ENCODE assay signal across 21 cellular contexts in genomic region chr4:168540865-168541607, GRCh38. TPM values are rescaled to one million over a fixed set of nuclear protein-coding genes. Genes with fewer than 3 reads are reported as not detected.
DNase-seq lines count a peak whose midpoint lies in the region; ATAC-seq, FAIRE-seq and TF ChIP-seq lines count a peak whose summit lies in the region.
"Had no signal": no experiment of that assay in that cellular context is flagged by ENCODE, and none has a peak within 500 bp of the region (broad histone marks: within the 10 kb centered on the region; RNA-seq: fewer than 3 reads in every experiment).

No MANE protein-coding gene starts in this region.

- H3K27me3 ChIP-seq in SJSA1 (replicated peaks) (no peaks in the 10 kb centered on the region), skeletal muscle satellite cell (ENCODE audit: control insufficient read depth, insufficient read depth, low read length) (no peaks in the 10 kb centered on the region), aorta (ENCODE audit: control insufficient read depth in 1 of 2, insufficient read depth in 2 of 2, low read length in 1 of 2) (no peaks in the 10 kb centered on the region)
- H3K27me3 ChIP-seq: BLaER1, esophagus muscularis mucosa, heart right ventricle, ovary, thyroid gland had no signal

- no peak for TF ChIP-seq CTCF in HFFc6 (IDR thresholded peaks at IDR 0.05)

- peaks cover 57% of the 10 kb centered on the region for H3K4me1 Mint-ChIP-seq in HFFc6 (ENCODE audit: low read depth)
- H3K4me1 Mint-ChIP-seq: activated T-helper 17 cell treated with anti-CD3 and anti-CD28 coated beads, Interleukin-2, amount 50 U/mL, for 72 hours had no signal

- WGBS in aorta, 2 donors: 92 to 93% methylated on average over 9 of the region's 9 CpGs

- ATAC-seq in aorta (ENCODE audit: low FRiP score): no peak
- ATAC-seq: GM23338, right lobe of liver had no signal

- no peaks in the 10 kb centered on the region for H3K36me3 Mint-ChIP-seq in HFFc6 (ENCODE audit: low read depth)

- peak overlapping the region; percentile 84 for H3K4me3 Mint-ChIP-seq in HFFc6
- H3K4me3 Mint-ChIP-seq: GM23338 had no signal

- H3K9me3 ChIP-seq in SJSA1 (replicated peaks) (no peaks in the 10 kb centered on the region), skeletal muscle satellite cell (replicated peaks; ENCODE audit: low read length) (no peaks in the 10 kb centered on the region), aorta (ENCODE audit: control insufficient read depth, low read length) (no peaks in the 10 kb centered on the region)
- H3K9me3 ChIP-seq: BLaER1, esophagus muscularis mucosa, heart right ventricle, ovary, right lobe of liver, thyroid gland had no signal

- peak overlapping the region; percentile 66 for H3K4me2 ChIP-seq in skeletal muscle satellite cell (ENCODE audit: low read length)
- H3K4me2 ChIP-seq: BLaER1, GM23338 had no signal

- no peak overlapping the region for H3K4me3 ChIP-seq in SJSA1
- peak overlapping the region; percentile 43 for H3K4me3 ChIP-seq in skeletal muscle satellite cell (ENCODE audit: low read length)
- no peak overlapping the region for H3K4me3 ChIP-seq in aorta (ENCODE audit: low read length in 2 of 2)
- H3K4me3 ChIP-seq: BLaER1, esophagus muscularis mucosa, GM23338, heart right ventricle, lung, ovary, right lobe of liver, thyroid gland had no signal

- no peaks in the 10 kb centered on the region for H3K9me3 Mint-ChIP-seq in HFFc6
- H3K9me3 Mint-ChIP-seq: activated T-helper 17 cell treated with anti-CD3 and anti-CD28 coated beads, Interleukin-2, amount 50 U/mL, for 72 hours; GM23338 had no signal

- FAIRE-seq in RCC 7860 (lab: Jason Lieb, UNC): no peak
- FAIRE-seq: islet of Langerhans had no signal

- intact Hi-C loops in aorta (cut with DNase I): no loop called here

- H3K36me3 ChIP-seq in SJSA1: no peaks in the 10 kb centered on the region
- no peaks in the 10 kb centered on the region for H3K36me3 ChIP-seq in skeletal muscle satellite cell (ENCODE audit: insufficient read depth, low read length)
- H3K36me3 ChIP-seq in aorta (ENCODE audit: control insufficient read depth in 1 of 2, insufficient read depth in 2 of 2, low read length in 1 of 2): no peaks in the 10 kb centered on the region
- H3K36me3 ChIP-seq: BLaER1, esophagus muscularis mucosa, heart right ventricle, ovary, right lobe of liver, thyroid gland had no signal

- peak overlapping the region; percentile 77 for H3K9ac ChIP-seq in skeletal muscle satellite cell (ENCODE audit: low read depth, low read length)
- H3K9ac ChIP-seq: BLaER1 had no signal

- H3K27ac Mint-ChIP-seq in HFFc6: peak overlapping the region; percentile 92
- H3K27ac Mint-ChIP-seq: activated T-helper 17 cell treated with anti-CD3 and anti-CD28 coated beads, Interleukin-2, amount 50 U/mL, for 72 hours had no signal

- H3K27ac ChIP-seq in SJSA1 (peak overlapping the region; percentile 83), aorta (ENCODE audit: low read depth in 1 of 2, low read length in 2 of 2) (no peak overlapping the region)
- H3K27ac ChIP-seq: BLaER1, esophagus muscularis mucosa, ovary, right lobe of liver, thyroid gland had no signal

- H3K27me3 Mint-ChIP-seq in HFFc6 (ENCODE audit: insufficient read depth): no peaks in the 10 kb centered on the region; the same call in 1 of the 2 replicates

- peak; percentile 11 for DNase-seq in HFFc6
- peak in 1 of 2 experiments; percentile 63 for DNase-seq in SJSA1 (ENCODE audit: low read depth in 1 of 2, low spot score in 2 of 2)
- DNase-seq in fibroblast of gingiva (ENCODE audit: low read depth): peak; percentile 87
- no peak for DNase-seq in RCC 7860 (ENCODE audit: low spot score)
- no peak for DNase-seq in aorta
- DNase-seq in A172 (ENCODE audit: low spot score): no peak
- DNase-seq: central memory CD4-positive, alpha-beta T cell; heart right ventricle; NCI-H146; NCI-H82; ovary; right lobe of liver; stimulated activated naive CD4-positive, alpha-beta T cell; thyroid gland had no signal

- H3K4me1 ChIP-seq in SJSA1 (replicated peaks) (peaks cover 38% of the 10 kb centered on the region), skeletal muscle satellite cell (ENCODE audit: control insufficient read depth, insufficient read depth, low read length) (peaks cover 31% of the 10 kb centered on the region), aorta (ENCODE audit: control insufficient read depth in 1 of 2, insufficient read depth in 2 of 2, low read length in 2 of 2) (no peaks in the 10 kb centered on the region)
- H3K4me1 ChIP-seq: BLaER1, right lobe of liver, thyroid gland had no signal

RNA-seq across cellular contexts. Expression of gene PALLD, which starts 44.2 kb away (rescaled TPM):
- total RNA-seq in HFFc6 (2021; fragmentation: NEBNext Ultra II Directional; extraction: Animal tissue kit (Norgen Biotek cat#: 25700)): 100 to 1,000 TPM in 4 of 6 experiments, 10 to 100 TPM in 2; 72.6 to 163 (median 149) TPM
- total RNA-seq in SJSA1 (2014; rRNA removed; shearing (Covaris generic)): 99.8 and 118 TPM in 2 replicates
- total RNA-seq in skeletal muscle satellite cell (2012; rRNA removed): 13.9 and 40.4 TPM in 2 replicates
- total RNA-seq in aorta: 100 to 1,000 TPM; 352 to 626 TPM
- 100 to 1,000 TPM; 253 to 576 TPM for polyA plus RNA-seq in aorta
- total RNA-seq in A172 (2014; rRNA removed; shearing (Covaris generic)): 17.9 and 26.4 TPM in 2 replicates

Comparison
In these comparisons a context has a peak if more than half of its experiments do, and no peak if none do; other contexts are left out.
1. DNase-seq: peak in HFFc6 (single experiment) and fibroblast of gingiva (single experiment); none in RCC 7860 (single experiment), aorta (0 of 2) and A172 (single experiment).